In genomic region chr22:46549565-46549840, GRCh38 we compare ENCODE assay signal across 18 cellular contexts.
"Had no signal": no experiment of that assay in that cellular context is flagged by ENCODE, and none has a peak within 500 bp of the region (broad histone marks: within the 10 kb centered on the region; RNA-seq: fewer than 3 reads in every experiment).

No MANE protein-coding gene starts in this region.

- ATAC-seq: activated naive CD4-positive, alpha-beta T cell treated with anti-CD3 and anti-CD28 coated beads, Interleukin-2, amount 50 U/mL, for 72 hours; body of pancreas; esophagus mucosa; stimulated activated naive B cell treated with anti-CD40 and anti-IgM and Interleukin-4, amounts not matched to agents 10 μg/mL and 1 μg/mL and 100 μg/mL, for 72 hours; upper lobe of right lung had no signal

- DNase-seq: activated CD4-positive, alpha-beta T cell treated with anti-CD3 and anti-CD28 coated beads for 1 hour; activated gamma-delta T cell treated with Interleukin-2 at 50 U/mL for 16 hours; amniotic stem cell; body of pancreas; effector CD8-positive, alpha-beta T cell; hippocampal formation; left colon; ovary; sigmoid colon; stimulated activated naive B cell treated with anti-CD40 and anti-IgM and Interleukin-4, amounts not matched to agents 10 μg/mL and 1 μg/mL and 100 μg/mL, for 72 hours; upper lobe of right lung; WERI-Rb-1 had no signal

- H3K36me3 ChIP-seq: ovary, sigmoid colon, thoracic aorta, upper lobe of right lung, WERI-Rb-1 had no signal

- H3K9me3 Mint-ChIP-seq: central memory CD8-positive, alpha-beta T cell had no signal

- H3K27ac ChIP-seq: body of pancreas, ovary, upper lobe of right lung, WERI-Rb-1 had no signal

- H3K4me3 Mint-ChIP-seq: activated T-helper 1 cell treated with anti-CD3 and anti-CD28 coated beads, Interleukin-12 subunit alpha, Interleukin-12 subunit beta, Interleukin-2, Interleukin-4 antibody, amounts not matched to agents 30 ng/mL and 10 ng/mL and 1 ng/mL, durations not matched to agents 14 hours and 24 hours and 36 hours; central memory CD8-positive, alpha-beta T cell; neural crest cell; stimulated activated naive B cell treated with anti-CD40 and anti-IgM and Interleukin-4, amounts not matched to agents 10 μg/mL and 1 μg/mL and 100 μg/mL, for 72 hours had no signal

- H3K4me3 ChIP-seq: body of pancreas, ovary, sigmoid colon, thoracic aorta, upper lobe of right lung had no signal

- H3K27me3 ChIP-seq: body of pancreas, ovary, sigmoid colon, upper lobe of right lung had no signal

- H3K9me3 ChIP-seq: ovary, sigmoid colon, thoracic aorta, upper lobe of right lung had no signal

- H3K4me1 Mint-ChIP-seq: central memory CD8-positive, alpha-beta T cell had no signal
